ENCODE assay signal across 11 cellular contexts in the genomic region with DNA sequence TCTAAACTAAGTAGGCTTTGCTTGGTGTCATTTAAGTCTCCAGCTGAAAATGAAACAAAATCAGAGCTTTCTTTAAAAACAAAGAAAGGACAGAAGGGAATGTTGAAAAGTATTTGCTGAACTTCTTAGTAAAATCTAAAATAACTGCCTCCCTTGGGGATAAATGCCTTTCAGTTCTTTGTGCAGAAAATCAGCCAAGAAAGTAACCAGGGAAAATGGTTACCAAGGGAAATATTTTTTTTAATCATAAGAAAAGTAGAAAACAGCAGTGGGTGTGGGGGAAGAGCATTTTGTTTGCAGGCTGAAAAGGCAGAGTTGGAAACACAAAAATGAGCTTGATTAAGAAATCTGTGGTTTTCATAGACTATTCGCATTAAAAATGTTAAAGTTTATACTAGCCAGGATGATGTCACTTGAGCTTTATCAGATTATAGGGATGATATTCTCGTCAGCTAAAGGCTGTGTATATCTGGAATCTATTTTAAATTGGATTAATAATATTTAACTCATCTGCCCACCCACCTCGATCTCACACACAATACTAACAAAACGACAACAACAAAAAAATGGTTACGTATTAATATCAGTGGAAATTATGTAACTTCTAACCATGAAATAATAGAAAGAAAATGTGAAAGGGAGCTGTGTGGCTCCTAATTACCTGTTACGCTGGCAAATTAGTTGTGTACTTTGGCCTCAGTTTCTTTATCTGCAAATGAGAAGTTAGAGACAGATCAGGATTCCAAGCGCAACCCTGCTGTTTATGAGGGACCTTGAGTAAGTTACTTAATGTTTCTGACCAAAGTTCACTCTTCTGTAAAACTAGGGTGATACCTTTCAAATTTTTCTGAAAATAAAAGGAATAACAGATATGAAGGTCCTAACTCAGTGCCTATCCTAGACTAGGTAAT. TPM values are rescaled to one million over a fixed set of nuclear protein-coding genes. Genes with fewer than 3 reads are reported as not detected.
DNase-seq lines count a peak whose midpoint lies in the region; ATAC-seq and TF ChIP-seq lines count a peak whose summit lies in the region.
"Had no signal": no experiment of that assay in that cellular context is flagged by ENCODE, and none has a peak within 500 bp of the region (broad histone marks: within the 10 kb centered on the region; RNA-seq: fewer than 3 reads in every experiment).

ECM2 (minus strand) TSS at position 51 of the 911 bp plus-strand sequence. CDS start 13,124 bp downstream, outside the sequence.

- H3K9me3 Mint-ChIP-seq in endodermal cell = no peaks in the 10 kb centered on the region

- H3K36me3 Mint-ChIP-seq in endodermal cell (ENCODE audit: low read depth) = no peaks in the 10 kb centered on the region

- TF ChIP-seq CTCF in MM.1S (IDR thresholded peaks at IDR 0.05; ENCODE audit: low read length) (no peak), endodermal cell (conservative IDR thresholded peaks at IDR 0.05) (no peak), upper lobe of right lung (IDR thresholded peaks at IDR 0.05) (no peak)

- intact Hi-C loops in upper lobe of right lung (cut with DNase I) = no loop called here

- H3K4me1 ChIP-seq in MM.1S (ENCODE audit: low read length) (peaks cover 20% of the 10 kb centered on the region), endodermal cell (ENCODE audit: control insufficient read depth, insufficient read depth, low read length) (no peaks in the 10 kb centered on the region), muscle layer of colon (ENCODE audit: insufficient read depth, low read length) (no peaks in the 10 kb centered on the region), upper lobe of right lung (peaks cover 12% of the 10 kb centered on the region)

- no peaks in the 10 kb centered on the region for H4K20me1 ChIP-seq in MM.1S (ENCODE audit: insufficient read depth, low read length)

- H3K27ac ChIP-seq in MM.1S (ENCODE audit: low read length) (peak within 1 kb of the TSS; percentile 41; the same call in 1 of the 2 replicates), endodermal cell (ENCODE audit: low read depth, low read length) (no peak within 1 kb of the TSS), muscle layer of colon (ENCODE audit: low read depth, low read length) (no peak within 1 kb of the TSS), upper lobe of right lung (peak within 1 kb of the TSS; percentile 59)

- 96 to 100% methylated on average over 2 to 5 of the region's 7 CpGs for WGBS in endodermal cell (ENCODE audit: insufficient coverage in 1 of 2, insufficient read length in 1 of 2), 2 experiments

- H3K4me3 ChIP-seq in MM.1S (ENCODE audit: low read length) = peak within 1 kb of the TSS; percentile 55
- H3K4me3 ChIP-seq in endodermal cell (ENCODE audit: low read length) = peak within 1 kb of the TSS; percentile 69
- peak within 1 kb of the TSS; percentile 26 to 30 for H3K4me3 ChIP-seq in muscle layer of colon (ENCODE audit: low read depth in 1 of 2, low read length in 2 of 2)
- H3K4me3 ChIP-seq in upper lobe of right lung = peak within 1 kb of the TSS; percentile 36

- H3K9ac ChIP-seq in MM.1S (ENCODE audit: low read length) (peak within 1 kb of the TSS; percentile 22; the same call in 1 of the 2 replicates), endodermal cell (ENCODE audit: extremely low read depth, low read length, poor library complexity, severe bottlenecking) (peak within 1 kb of the TSS; percentile 62), muscle layer of colon (ENCODE audit: low read length) (no peak within 1 kb of the TSS)

- peak within 1 kb of the TSS; percentile 68 for H2AFZ ChIP-seq in MM.1S (ENCODE audit: low read length)

- DNase-seq in MM.1S (no peak), endodermal cell (no peak), upper lobe of right lung (no peak), GM19238 (ENCODE audit: insufficient read length, low spot score) (no peak), T-helper 1 cell (no peak)
- DNase-seq: effector CD4-positive, alpha-beta T cell; NCI-H226; trophoblast cell had no signal

- peak within 1 kb of the TSS; percentile 19 for H3K4me3 Mint-ChIP-seq in endodermal cell

- H3F3A ChIP-seq in MM.1S (ENCODE audit: insufficient read depth, low read length) = peaks cover 17% of the 10 kb centered on the region

- H3K36me3 ChIP-seq in MM.1S (replicated peaks; ENCODE audit: insufficient read depth, low read length) (no peaks in the 10 kb centered on the region), endodermal cell (ENCODE audit: control insufficient read depth, insufficient read depth, low read length) (no peaks in the 10 kb centered on the region), muscle layer of colon (ENCODE audit: insufficient read depth, low read length) (no peaks in the 10 kb centered on the region), upper lobe of right lung (no peaks in the 10 kb centered on the region)

- ATAC-seq in upper lobe of right lung (no peak), GM21528 (IDR thresholded peaks at IDR 0.05; ENCODE audit: low FRiP score, unreplicated experiment) (no peak), GM21381 (IDR thresholded peaks at IDR 0.05; ENCODE audit: unreplicated experiment) (no peak)

- no peaks in the 10 kb centered on the region for H3K9me2 ChIP-seq in MM.1S (replicated peaks; ENCODE audit: insufficient read depth, low read length)

- H3K79me2 ChIP-seq in MM.1S (ENCODE audit: low read length) = no peaks in the 10 kb centered on the region

- no peaks in the 10 kb centered on the region for H3K27me3 ChIP-seq in MM.1S (replicated peaks; ENCODE audit: insufficient read depth, low read length)
- H3K27me3 ChIP-seq in endodermal cell (ENCODE audit: control insufficient read depth, insufficient read depth, low read length, poor library complexity, severe bottlenecking) = no peaks in the 10 kb centered on the region
- no peaks in the 10 kb centered on the region for H3K27me3 ChIP-seq in muscle layer of colon (ENCODE audit: control insufficient read depth in 1 of 2, insufficient read depth in 2 of 2, low read length in 2 of 2)
- no peaks in the 10 kb centered on the region for H3K27me3 ChIP-seq in upper lobe of right lung

- peaks cover 29% of the 10 kb centered on the region for H3K4me1 Mint-ChIP-seq in endodermal cell

- no peaks in the 10 kb centered on the region for H3K9me3 ChIP-seq in MM.1S (replicated peaks; ENCODE audit: insufficient read depth, low read length)
- no peaks in the 10 kb centered on the region for H3K9me3 ChIP-seq in endodermal cell (ENCODE audit: control insufficient read depth, low read length)
- H3K9me3 ChIP-seq in muscle layer of colon (ENCODE audit: low read length) = no peaks in the 10 kb centered on the region
- no peaks in the 10 kb centered on the region for H3K9me3 ChIP-seq in upper lobe of right lung

- no peaks in the 10 kb centered on the region for H3K27me3 Mint-ChIP-seq in endodermal cell (ENCODE audit: insufficient read depth)

- peak within 1 kb of the TSS; percentile 78 for H3K4me2 ChIP-seq in MM.1S (ENCODE audit: low read depth, low read length)

- peak within 1 kb of the TSS; percentile 76 for H3K27ac Mint-ChIP-seq in endodermal cell

RNA-seq across cellular contexts. Expression of gene ECM2, which starts in this region (rescaled TPM):
- 1 to 10 TPM; 1.8 to 3.2 TPM for total RNA-seq in endodermal cell
- polyA plus RNA-seq in endodermal cell (2013, experiment 1 of 2) = 0.25 TPM
- polyA plus RNA-seq in endodermal cell (2013, experiment 2 of 2) = 0.17 TPM
- total RNA-seq in upper lobe of right lung = 13.8 TPM

Comparison
In these comparisons a context has a peak if more than half of its experiments do, and no peak if none do; other contexts are left out.
1. H3K27ac ChIP-seq: peak in MM.1S (single experiment) and upper lobe of right lung (single experiment); none in endodermal cell (single experiment) and muscle layer of colon (single experiment).
2. Peak in every context shown above with its lines, with median percentiles within 50 percentile points of each other: H3K4me3 ChIP-seq.